In the genomic region with DNA sequence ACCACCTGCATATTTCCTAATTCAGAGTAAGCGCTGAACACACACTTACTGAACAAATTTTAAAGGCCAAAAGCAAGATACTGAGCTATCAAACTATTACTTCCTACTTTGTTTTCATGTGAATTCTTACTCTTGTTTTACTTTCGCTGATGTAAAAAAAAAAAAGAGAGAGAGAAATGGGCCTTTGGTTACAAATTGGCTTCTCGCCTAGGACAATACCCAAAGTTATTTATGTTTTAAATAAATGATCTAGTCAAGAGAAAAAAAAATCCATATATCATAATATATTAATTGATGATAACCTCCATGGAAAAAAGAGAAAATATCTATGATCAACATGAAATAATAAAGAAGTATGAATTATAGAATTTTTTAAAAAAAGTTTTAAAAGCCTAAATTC, we compare ENCODE assay signal across 32 cellular contexts. TPM values are rescaled to one million over a fixed set of nuclear protein-coding genes. Genes with fewer than 3 reads are reported as not detected.
DNase-seq lines count a peak whose midpoint lies in the region; ATAC-seq and TF ChIP-seq lines count a peak whose summit lies in the region.
"Had no signal": no experiment of that assay in that cellular context is flagged by ENCODE, and none has a peak within 500 bp of the region (broad histone marks: within the 10 kb centered on the region; RNA-seq: fewer than 3 reads in every experiment).

No MANE protein-coding gene starts in this region.

- 54% methylated on average over 3 of the region's 3 CpGs for WGBS in esophagus muscularis mucosa
- no CpG with 5 or more reads among the region's 3 CpGs for WGBS in mesendoderm (ENCODE audit: extremely low coverage, insufficient coverage, low lambda C conversion rate)

- H3K9me3 ChIP-seq in ascending aorta (no peaks in the 10 kb centered on the region), esophagus muscularis mucosa (no peaks in the 10 kb centered on the region), subcutaneous abdominal adipose tissue (ENCODE audit: control insufficient read depth in 5 of 5, low read length in 5 of 5) (no peaks in the 10 kb centered on the region)
- H3K9me3 ChIP-seq: vagina had no signal

- no peak overlapping the region for H2BK5ac ChIP-seq in mesendoderm (ENCODE audit: low read length)

- H3K79me2 ChIP-seq in mesendoderm (ENCODE audit: control insufficient read depth, insufficient read depth, low read length) = peaks cover 8% of the 10 kb centered on the region

- peak overlapping the region; percentile 66 for H3K56ac ChIP-seq in mesendoderm (ENCODE audit: low read length)

- DNase-seq in ascending aorta (ENCODE audit: low spot score in 2 of 2) (no peak), esophagus muscularis mucosa (ENCODE audit: extremely low spot score) (no peak), mesendoderm (no peak), DMS114 treated with DMSO at 0.1 percent for 48 hours (lab: John Stamatoyannopoulos, UW; ENCODE audit: unreplicated experiment) (no peak), HPDE6-E6E7 (ENCODE audit: extremely low spot score) (no peak)
- DNase-seq: activated CD4-positive, alpha-beta T cell treated with anti-CD3 and anti-CD28 coated beads, Interleukin-2, amount 50 U/mL, for 48 hours; activated gamma-delta T cell treated with Interleukin-2 at 50 U/mL for 16 hours; activated T-cell treated with anti-CD3 and anti-CD28 coated beads, Interleukin-2, amount 50 U/mL, for 48 hours; CD4-positive, alpha-beta memory T cell; cortex of kidney; effector memory CD4-positive, alpha-beta T cell; HCEC 1CT; hippocampal formation; midbrain; natural killer cell; NCI-H1436 treated with DMSO at 0.1 percent for 48 hours; NCI-H2107; NCI-H345; NCI-H748 treated with DMSO at 0.1 percent for 48 hours; occipital lobe; SHP77 treated with DMSO at 0.1 percent for 48 hours; stimulated activated naive B cell treated with anti-CD40 and anti-IgM and Interleukin-4, amounts not matched to agents 10 μg/mL and 1 μg/mL and 100 μg/mL, for 72 hours; T-helper 2 cell had no signal

- no peak overlapping the region for H3K4ac ChIP-seq in mesendoderm (ENCODE audit: low read depth, low read length)

- no peak overlapping the region for H3K4me2 ChIP-seq in mesendoderm (ENCODE audit: low read length)

- TF ChIP-seq POLR2A in esophagus muscularis mucosa (IDR thresholded peaks at IDR 0.05; ENCODE audit: low read depth) = no peak

- no peak overlapping the region for H4K5ac ChIP-seq in mesendoderm (ENCODE audit: low read length)

- no peak overlapping the region for H2AK5ac ChIP-seq in mesendoderm (ENCODE audit: low read length)

- peaks cover 10% of the 10 kb centered on the region for H3K79me1 ChIP-seq in mesendoderm (ENCODE audit: low read length)

- peak overlapping the region; percentile 65 to 70 for H3K27ac ChIP-seq in ascending aorta
- peak overlapping the region; percentile 99 for H3K27ac ChIP-seq in esophagus muscularis mucosa (replicated peaks in 1 of 4)
- H3K27ac ChIP-seq in mesendoderm (ENCODE audit: low read depth, low read length) = no peak overlapping the region
- peak overlapping the region; percentile 82 for H3K27ac ChIP-seq in subcutaneous abdominal adipose tissue (ENCODE audit: low read depth, low read length)
- H3K27ac ChIP-seq: cardiac muscle cell had no signal

- no peak for ATAC-seq in HG02970 (IDR thresholded peaks at IDR 0.05; ENCODE audit: low FRiP score, unreplicated experiment)
- ATAC-seq in GM18502 (IDR thresholded peaks at IDR 0.05; ENCODE audit: poor library complexity, unreplicated experiment) = no peak
- ATAC-seq: activated CD4-positive, CD25-positive, alpha-beta regulatory T cell treated with anti-CD3 and anti-CD28 coated beads, Interleukin-2, amount 50 U/mL, for 24 hours; esophagus mucosa; GM12878; natural killer cell; Panc1; stimulated activated naive B cell treated with anti-CD40 and anti-IgM and Interleukin-4, amounts not matched to agents 10 μg/mL and 1 μg/mL and 100 μg/mL, for 72 hours had no signal

- H2BK15ac ChIP-seq in mesendoderm (replicated peaks; ENCODE audit: low read depth) = no peak overlapping the region

- H2BK120ac ChIP-seq in mesendoderm (ENCODE audit: low read depth, low read length) = no peak overlapping the region

- no peak overlapping the region for H3K23ac ChIP-seq in mesendoderm (ENCODE audit: low read length)

- no peak overlapping the region for H3K9ac ChIP-seq in mesendoderm (ENCODE audit: low read length)
- H3K9ac ChIP-seq in subcutaneous abdominal adipose tissue (ENCODE audit: low read length in 5 of 5) = no peak overlapping the region

- H3K36me3 ChIP-seq in ascending aorta = no peaks in the 10 kb centered on the region
- peaks cover 0 to 8% (median 0%) of the 10 kb centered on the region in 4 donors for H3K36me3 ChIP-seq in esophagus muscularis mucosa
- H3K36me3 ChIP-seq in mesendoderm (ENCODE audit: control insufficient read depth, insufficient read depth, low read length) = no peaks in the 10 kb centered on the region
- peaks cover 0 to 16% (median 3%) of the 10 kb centered on the region in 5 donors for H3K36me3 ChIP-seq in subcutaneous abdominal adipose tissue (ENCODE audit: control insufficient read depth in 5 of 5, insufficient read depth in 5 of 5, low read length in 5 of 5)
- H3K36me3 ChIP-seq: cardiac muscle cell, vagina had no signal

- no peaks in the 10 kb centered on the region for H3K27me3 ChIP-seq in ascending aorta
- no peaks in the 10 kb centered on the region for H3K27me3 ChIP-seq in esophagus muscularis mucosa
- no peaks in the 10 kb centered on the region for H3K27me3 ChIP-seq in mesendoderm (ENCODE audit: insufficient read depth, low read length, poor library complexity)
- no peaks in the 10 kb centered on the region for H3K27me3 ChIP-seq in subcutaneous abdominal adipose tissue (ENCODE audit: control insufficient read depth in 5 of 5, insufficient read depth in 4 of 5, low read length in 5 of 5)
- H3K27me3 ChIP-seq: cardiac muscle cell, vagina had no signal

- peak overlapping the region; percentile 31 to 57 for H3K4me3 ChIP-seq in ascending aorta
- no peak overlapping the region for H3K4me3 ChIP-seq in esophagus muscularis mucosa
- no peak overlapping the region for H3K4me3 ChIP-seq in mesendoderm (ENCODE audit: low read length)
- H3K4me3 ChIP-seq in subcutaneous abdominal adipose tissue (ENCODE audit: low read depth in 1 of 5, low read length in 5 of 5) = no peak overlapping the region
- H3K4me3 ChIP-seq: cardiac muscle cell, GM12878 had no signal

- H3K4me1 ChIP-seq in ascending aorta (peaks cover 24 to 62% of the 10 kb centered on the region in 2 donors), esophagus muscularis mucosa (peaks cover 87 to 100% (median 99%) of the 10 kb centered on the region in 4 donors), mesendoderm (ENCODE audit: control insufficient read depth, low read depth, low read length) (peaks cover 22% of the 10 kb centered on the region), subcutaneous abdominal adipose tissue (ENCODE audit: control insufficient read depth in 5 of 5, insufficient read depth in 5 of 5, low read length in 5 of 5) (peaks cover 20 to 93% (median 85%) of the 10 kb centered on the region in 5 donors)

- H4K8ac ChIP-seq in mesendoderm (ENCODE audit: low read depth, low read length) = no peak overlapping the region

- no peak for TF ChIP-seq CTCF in ascending aorta (IDR thresholded peaks at IDR 0.05)
- TF ChIP-seq CTCF in esophagus muscularis mucosa (IDR thresholded peaks at IDR 0.05) = no peak

- TF ChIP-seq EP300 in esophagus muscularis mucosa (IDR thresholded peaks at IDR 0.05) = no peak

- H3K18ac ChIP-seq in mesendoderm (ENCODE audit: low read length) = no peak overlapping the region

- intact Hi-C loops in ascending aorta (cut with DNase I) (no loop called here), esophagus muscularis mucosa (cut with DNase I) (no loop called here)

RNA-seq across cellular contexts. Expression of gene COL4A1, which starts 9.2 kb away (rescaled TPM):
- total RNA-seq in ascending aorta (756 TPM), esophagus muscularis mucosa (100 to 1,000 TPM; 328 to 578 (median 405) TPM)
- polyA plus RNA-seq in mesendoderm (2013, experiment 1 of 2) = 28.0 TPM
- polyA plus RNA-seq in mesendoderm (2013, experiment 2 of 2) = 29.2 TPM
- total RNA-seq: CD4-positive, alpha-beta memory T cell; natural killer cell had no signal
- polyA plus RNA-seq: CD4-positive, alpha-beta memory T cell had no signal

RNA-seq across cellular contexts. Expression of gene COL4A2, which starts 9.3 kb away (rescaled TPM):
- total RNA-seq in ascending aorta (1,227 TPM), esophagus muscularis mucosa (100 to 1,000 TPM; 419 to 931 (median 555) TPM)
- polyA plus RNA-seq in mesendoderm (2013, experiment 1 of 2) = 32.1 TPM
- 31.1 TPM for polyA plus RNA-seq in mesendoderm (2013, experiment 2 of 2)
- total RNA-seq: CD4-positive, alpha-beta memory T cell; natural killer cell had no signal
- polyA plus RNA-seq: CD4-positive, alpha-beta memory T cell had no signal

Comparison
In these comparisons a context has a peak if more than half of its experiments do, and no peak if none do; other contexts are left out.
1. H3K4me3 ChIP-seq: peak in ascending aorta (2 of 2); none in esophagus muscularis mucosa (0 of 4), mesendoderm (single experiment) and subcutaneous abdominal adipose tissue (0 of 5).